Comparison of ENCODE assay signal across 22 cellular contexts in the genomic region with DNA sequence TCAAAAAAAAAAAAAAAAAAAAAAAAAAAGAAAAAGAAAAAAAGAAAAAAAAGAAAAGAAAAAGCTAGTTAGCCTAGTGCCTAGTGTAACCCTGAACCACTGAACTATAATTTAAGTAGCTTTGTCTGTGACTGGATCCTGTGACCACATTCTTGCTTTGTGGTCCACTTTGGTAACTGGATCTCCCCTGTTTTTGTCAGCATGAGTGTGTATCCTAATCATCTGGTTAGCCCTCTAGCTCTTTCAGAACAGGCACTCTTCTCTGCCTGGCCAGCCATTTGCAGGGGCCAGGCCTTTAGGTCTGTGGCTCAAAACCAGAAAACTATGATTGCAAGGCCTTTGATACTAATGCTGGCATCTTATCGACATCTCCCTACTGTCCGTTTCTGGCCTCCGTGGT. TPM values are rescaled to one million over a fixed set of nuclear protein-coding genes. Genes with fewer than 3 reads are reported as not detected.
DNase-seq lines count a peak whose midpoint lies in the region; ATAC-seq and TF ChIP-seq lines count a peak whose summit lies in the region.
"Had no signal": no experiment of that assay in that cellular context is flagged by ENCODE, and none has a peak within 500 bp of the region (broad histone marks: within the 10 kb centered on the region; RNA-seq: fewer than 3 reads in every experiment).

No MANE protein-coding gene starts in this region.

- no peaks in the 10 kb centered on the region for H3K36me3 Mint-ChIP-seq in natural killer cell treated with Interleukin-12 subunit alpha and Interleukin-12 subunit beta and Interleukin-15 and Interleukin-18, amount 100 ng/mL, for 72 hours
- H3K36me3 Mint-ChIP-seq in natural killer cell = no peaks in the 10 kb centered on the region
- H3K36me3 Mint-ChIP-seq: CD4-positive, alpha-beta memory T cell had no signal

- peak; percentile 56 to 82 for ATAC-seq in natural killer cell treated with Interleukin-12 subunit alpha and Interleukin-12 subunit beta and Interleukin-15 and Interleukin-18, amount 100 ng/mL, for 72 hours
- no peak for ATAC-seq in natural killer cell
- ATAC-seq: A549, GM12878 had no signal

- peak overlapping the region; percentile 8 for H3K4me3 Mint-ChIP-seq in natural killer cell treated with Interleukin-12 subunit alpha and Interleukin-12 subunit beta and Interleukin-15 and Interleukin-18, amount 100 ng/mL, for 72 hours
- H3K4me3 Mint-ChIP-seq in natural killer cell = no peak overlapping the region
- H3K4me3 Mint-ChIP-seq: CD4-positive, alpha-beta memory T cell had no signal

- in situ Hi-C loops in GM13977 (cut with MboI; ENCODE audit: low pct_unique_long_range_greater_than_20kb, low sequenced_read_pairs, unreplicated experiment) = no loop called here

- intact Hi-C loops in natural killer cell (cut with micrococcal nuclease) = no loop called here

- H3K27ac Mint-ChIP-seq in natural killer cell treated with Interleukin-12 subunit alpha and Interleukin-12 subunit beta and Interleukin-15 and Interleukin-18, amount 100 ng/mL, for 72 hours = peak overlapping the region in 1 of 2 donors; percentile 46
- no peak overlapping the region for H3K27ac Mint-ChIP-seq in natural killer cell
- H3K27ac Mint-ChIP-seq: CD4-positive, alpha-beta memory T cell had no signal

- DNase-seq in natural killer cell treated with Interleukin-12 subunit alpha and Interleukin-12 subunit beta and Interleukin-15 and Interleukin-18, amount 100 ng/mL, for 72 hours (ENCODE audit: low spot score) = no peak
- DNase-seq in natural killer cell = no peak
- DNase-seq in RPMI7951 (ENCODE audit: low read depth) = peak; percentile 68
- DNase-seq in myocyte (ENCODE audit: low read depth) = peak; percentile 92
- DNase-seq in stromal cell of bone marrow (ENCODE audit: low read depth) = peak; percentile 55
- no peak for DNase-seq in GM13977 (ENCODE audit: low spot score)
- no peak for DNase-seq in NOMO-1 treated with DMSO at 0.1 percent for 48 hours (lab: John Stamatoyannopoulos, UW; ENCODE audit: unreplicated experiment)
- DNase-seq in GOT3 (lab: John Stamatoyannopoulos, UW) = no peak
- DNase-seq: CD4-positive, alpha-beta memory T cell; DMS153; EL; Karpas-422; MM.1S; NCI-H1092 treated with DMSO at 0.1 percent for 48 hours; NCI-H146; NCI-H2081; NCI-H2227 treated with DMSO at 0.1 percent for 48 hours; NCI-H524; NCI-H82; SIG-M5 had no signal

- no peaks in the 10 kb centered on the region for H3K9me3 Mint-ChIP-seq in natural killer cell treated with Interleukin-12 subunit alpha and Interleukin-12 subunit beta and Interleukin-15 and Interleukin-18, amount 100 ng/mL, for 72 hours
- no peaks in the 10 kb centered on the region for H3K9me3 Mint-ChIP-seq in natural killer cell
- H3K9me3 Mint-ChIP-seq: CD4-positive, alpha-beta memory T cell had no signal

- TF ChIP-seq CTCF in natural killer cell (IDR thresholded peaks at IDR 0.05) = no peak
- TF ChIP-seq CTCF in GM13977 (IDR thresholded peaks at IDR 0.05; ENCODE audit: extremely low read depth, insufficient read depth, missing control alignments) = no peak

- H3K27me3 Mint-ChIP-seq in natural killer cell treated with Interleukin-12 subunit alpha and Interleukin-12 subunit beta and Interleukin-15 and Interleukin-18, amount 100 ng/mL, for 72 hours = no peaks in the 10 kb centered on the region
- H3K27me3 Mint-ChIP-seq in natural killer cell (ENCODE audit: low read depth in 2 of 2) = no peaks in the 10 kb centered on the region
- H3K27me3 Mint-ChIP-seq: CD4-positive, alpha-beta memory T cell had no signal

- H3K4me1 Mint-ChIP-seq in natural killer cell treated with Interleukin-12 subunit alpha and Interleukin-12 subunit beta and Interleukin-15 and Interleukin-18, amount 100 ng/mL, for 72 hours (ENCODE audit: low read depth in 2 of 2) = peaks cover 6 to 11% of the 10 kb centered on the region in 2 donors
- H3K4me1 Mint-ChIP-seq in natural killer cell = no peaks in the 10 kb centered on the region
- H3K4me1 Mint-ChIP-seq: CD4-positive, alpha-beta memory T cell had no signal

RNA-seq across cellular contexts. Expression of a gene that starts 40.6 kb away (rescaled TPM):
- total RNA-seq in natural killer cell treated with Interleukin-12 subunit alpha and Interleukin-12 subunit beta and Interleukin-15 and Interleukin-18, amount 100 ng/mL, for 72 hours = 1 to 10 TPM; 3.1 to 4.5 TPM
- total RNA-seq in natural killer cell (10 to 100 TPM; 11.5 to 20.9 (median 12.8) TPM), myocyte (1.5 and 2.0 TPM in 2 replicates)
- total RNA-seq in RPMI7951 (2014; rRNA removed; shearing (Covaris generic)) = 1.8 and 2.8 TPM in 2 replicates
- polyA plus RNA-seq in myocyte (2012) = 1.9 TPM

RNA-seq across cellular contexts. Expression of a gene that starts 41.0 kb away (rescaled TPM):
- 10 to 100 TPM; 53.8 to 66.6 TPM for total RNA-seq in natural killer cell treated with Interleukin-12 subunit alpha and Interleukin-12 subunit beta and Interleukin-15 and Interleukin-18, amount 100 ng/mL, for 72 hours
- 10 to 100 TPM; 54.6 to 66.1 (median 59.5) TPM for total RNA-seq in natural killer cell
- 41.7 and 54.7 TPM in 2 replicates for total RNA-seq in RPMI7951 (2014; rRNA removed; shearing (Covaris generic))
- 34.6 and 46.2 TPM in 2 replicates for total RNA-seq in myocyte
- 41.0 TPM for polyA plus RNA-seq in myocyte (2012)

Comparison
In these comparisons a context has a peak if more than half of its experiments do, and no peak if none do; other contexts are left out.
1. ATAC-seq: peak in natural killer cell treated with Interleukin-12 subunit alpha and Interleukin-12 subunit beta and Interleukin-15 and Interleukin-18, amount 100 ng/mL, for 72 hours (2 of 2); none in natural killer cell (0 of 3).
2. DNase-seq: peak in RPMI7951 (single experiment), myocyte (single experiment) and stromal cell of bone marrow (single experiment); none in natural killer cell treated with Interleukin-12 subunit alpha and Interleukin-12 subunit beta and Interleukin-15 and Interleukin-18, amount 100 ng/mL, for 72 hours (single experiment), natural killer cell (single experiment), GM13977 (single experiment), NOMO-1 treated with DMSO at 0.1 percent for 48 hours (single experiment) and GOT3 (single experiment).